In the genomic region with DNA sequence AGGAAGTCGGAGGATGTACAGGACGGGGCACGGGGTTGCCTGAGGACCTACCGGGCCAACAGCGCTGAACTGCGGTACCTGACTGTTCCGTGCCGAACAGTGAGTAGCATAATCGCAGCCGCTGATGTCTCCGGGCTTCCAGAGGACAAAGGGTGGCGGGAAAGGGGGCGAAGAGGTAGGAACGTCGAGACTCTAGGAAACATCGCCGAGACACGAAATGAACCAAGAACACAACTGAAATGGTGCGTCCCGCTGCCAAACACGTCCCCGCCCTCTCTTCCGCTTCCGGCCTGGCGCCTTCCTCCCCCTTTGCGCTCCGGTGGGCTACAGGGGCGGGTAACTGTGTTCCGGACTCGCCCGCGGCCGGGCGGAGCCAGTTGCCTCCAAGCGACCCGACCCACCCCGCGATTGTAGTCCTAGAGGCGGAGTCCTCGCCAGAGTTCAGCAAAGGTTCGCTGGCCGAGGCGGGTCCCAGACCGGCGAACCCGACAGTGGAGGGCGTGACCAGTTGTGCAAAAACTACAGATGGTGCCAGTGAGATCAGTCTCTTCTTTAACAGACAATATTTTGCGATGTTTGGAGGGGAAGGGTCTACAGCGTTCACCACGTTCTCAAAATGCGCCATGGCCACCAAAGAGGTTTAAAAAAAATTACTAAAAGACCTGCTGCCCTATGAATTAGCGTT, we compare ENCODE assay signal across 8 cellular contexts. TPM values are rescaled to one million over a fixed set of nuclear protein-coding genes. Genes with fewer than 3 reads are reported as not detected.
A peak's percentile ranks its signal among the peaks of the same experiment; 100 is the strongest.
DNase-seq lines count a peak whose midpoint lies in the region; ATAC-seq and TF ChIP-seq lines count a peak whose summit lies in the region.

A gene (minus strand): TSS at position 257 of the 685 bp plus-strand sequence. CDS start 54 bp downstream, at position 203.

- H3K27ac Mint-ChIP-seq in activated naive CD4-positive, alpha-beta T cell treated with anti-CD3 and anti-CD28 coated beads, Interleukin-2, amount 50 U/mL, for 72 hours, result peak within 1 kb of the TSS; percentile 99

- peaks cover 10% of the 10 kb centered on the region for H3K36me3 ChIP-seq in osteoblast (ENCODE audit: insufficient read depth, low read length)
- H3K36me3 ChIP-seq in thoracic aorta, result peaks cover 3% of the 10 kb centered on the region

- peaks cover 10 to 14% of the 10 kb centered on the region in 2 donors for H3K36me3 Mint-ChIP-seq in activated naive CD4-positive, alpha-beta T cell treated with anti-CD3 and anti-CD28 coated beads, Interleukin-2, amount 50 U/mL, for 72 hours

- H3K27me3 ChIP-seq in osteoblast (ENCODE audit: insufficient read depth, low read length) (no peaks in the 10 kb centered on the region), thoracic aorta (replicated peaks; ENCODE audit: insufficient read depth) (no peaks in the 10 kb centered on the region)

- H3K9me3 Mint-ChIP-seq in activated naive CD4-positive, alpha-beta T cell treated with anti-CD3 and anti-CD28 coated beads, Interleukin-2, amount 50 U/mL, for 72 hours, result no peaks in the 10 kb centered on the region

- peak within 1 kb of the TSS; percentile 88 for H3K27ac ChIP-seq in osteoblast (ENCODE audit: low read depth, low read length)
- peak within 1 kb of the TSS; percentile 75 to 77 for H3K27ac ChIP-seq in thoracic aorta

- H3K4me3 ChIP-seq in GM08714 (ENCODE audit: low read length), result peak within 1 kb of the TSS; percentile 83
- peak within 1 kb of the TSS; percentile 100 for H3K4me3 ChIP-seq in osteoblast (ENCODE audit: insufficient read depth, low read length)
- H3K4me3 ChIP-seq in thoracic aorta, result peak within 1 kb of the TSS; percentile 91

- H4K20me1 ChIP-seq in osteoblast (ENCODE audit: insufficient read depth, low read length), result no peaks in the 10 kb centered on the region

- DNase-seq in NCI-H1092 treated with DMSO at 0.1 percent for 48 hours (lab: John Stamatoyannopoulos, UW), result peak; percentile 85
- DNase-seq in SKM-1 (lab: John Stamatoyannopoulos, UW; ENCODE audit: unreplicated experiment), result peak; percentile 91
- peak; percentile 88 to 96 for DNase-seq in activated naive CD4-positive, alpha-beta T cell treated with anti-CD3 and anti-CD28 coated beads, Interleukin-2, amount 50 U/mL, for 72 hours (ENCODE audit: low spot score in 2 of 2)
- peak; percentile 96 for DNase-seq in glomerular visceral epithelial cell (ENCODE audit: extremely low spot score)
- DNase-seq in osteoblast (ENCODE audit: insufficient read length, low spot score, missing footprints), result peak; percentile 97
- DNase-seq in thoracic aorta (ENCODE audit: low spot score), result peak; percentile 84

- H3K9me3 ChIP-seq in osteoblast (ENCODE audit: low read depth, low read length) (no peaks in the 10 kb centered on the region), thoracic aorta (no peaks in the 10 kb centered on the region)

- peaks cover 7% of the 10 kb centered on the region for H3K4me1 ChIP-seq in osteoblast (ENCODE audit: insufficient read depth, low read length)
- peaks cover 10 to 11% of the 10 kb centered on the region in 2 donors for H3K4me1 ChIP-seq in thoracic aorta (ENCODE audit: control insufficient read depth in 1 of 2, low read depth in 2 of 2)

- ATAC-seq in HG02610 (IDR thresholded peaks at IDR 0.05; ENCODE audit: unreplicated experiment) (peak; percentile 99), thoracic aorta (ENCODE audit: insufficient number of reproducible peaks, low FRiP score, low read depth) (peak; percentile 91)
- ATAC-seq in activated naive CD4-positive, alpha-beta T cell treated with anti-CD3 and anti-CD28 coated beads, Interleukin-2, amount 50 U/mL, for 72 hours, result peak; percentile 93 to 99

- H3K79me2 ChIP-seq in osteoblast (ENCODE audit: insufficient read depth, low read length), result peaks cover 25% of the 10 kb centered on the region

- H2AFZ ChIP-seq in osteoblast (ENCODE audit: low read length), result peak within 1 kb of the TSS; percentile 100

- no peak for TF ChIP-seq CTCF in osteoblast (IDR thresholded peaks at IDR 0.05; ENCODE audit: extremely low read depth, low read depth, low read length)
- TF ChIP-seq CTCF in thoracic aorta (IDR thresholded peaks at IDR 0.05), result no peak

- H3K4me2 ChIP-seq in osteoblast (ENCODE audit: insufficient read depth, low read length), result peak within 1 kb of the TSS; percentile 98

RNA-seq across cellular contexts. Expression of the gene that starts here (rescaled TPM):
- total RNA-seq in activated naive CD4-positive, alpha-beta T cell treated with anti-CD3 and anti-CD28 coated beads, Interleukin-2, amount 50 U/mL, for 72 hours, result 10 to 100 TPM; 43.9 to 51.6 TPM
- total RNA-seq in osteoblast (13.4 and 18.0 TPM in 2 replicates), thoracic aorta (10 to 100 TPM; 11.4 to 13.7 TPM)

Comparison
In these comparisons a context has a peak if more than half of its experiments do, and no peak if none do; other contexts are left out.
1. Peak in every context shown above with its lines: DNase-seq, ATAC-seq, H3K4me3 ChIP-seq and H3K27ac ChIP-seq.